1 cellular context compared by ENCODE assay signal in genomic region chr11:103035656-103036434, GRCh38.
TF ChIP-seq lines count a peak whose summit lies in the region.

No MANE protein-coding gene starts in this region.

TF ChIP-seq in GM23338, 12 proteins besides CTCF, POLR2A, EP300 and RAD21 (continued from another document):
- TF ChIP-seq ZNF331 (CRISPR knock-in tag; IDR thresholded peaks at IDR 0.05; ENCODE audit: low read depth) = no peak
